8 cellular contexts compared by ENCODE assay signal in the genomic region with DNA sequence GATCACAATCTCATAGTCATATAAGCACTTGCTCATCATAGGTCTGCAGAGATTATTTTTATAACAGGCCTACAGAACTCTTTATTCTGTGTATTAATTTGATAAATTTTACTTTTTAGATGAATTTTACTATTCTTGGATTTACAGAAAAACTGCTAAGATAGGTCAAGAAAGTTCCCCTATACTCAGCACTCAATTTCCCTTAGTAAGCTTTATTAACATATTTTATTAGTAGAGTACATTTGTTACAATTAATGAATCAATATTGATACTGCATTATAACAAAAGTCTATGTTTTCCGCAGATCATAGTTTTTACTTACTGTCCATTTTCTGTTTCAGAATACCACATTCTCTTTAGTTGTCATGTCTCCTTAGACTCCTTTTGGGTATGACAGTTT.
"Had no signal": no experiment of that assay in that cellular context is flagged by ENCODE, and none has a peak within 500 bp of the region (broad histone marks: within the 10 kb centered on the region; RNA-seq: fewer than 3 reads in every experiment).

No MANE protein-coding gene starts in this region.

- FAIRE-seq: G401.6, GM12878, GM12891, GM12892, GM18507, GM19239 had no signal

- ATAC-seq: GM12878 had no signal

- H3K4me3 ChIP-seq: GM12878 had no signal

- DNase-seq: GDM1, GF-D8 had no signal
